Comparison of ENCODE assay signal across 8 cellular contexts in the genomic region with DNA sequence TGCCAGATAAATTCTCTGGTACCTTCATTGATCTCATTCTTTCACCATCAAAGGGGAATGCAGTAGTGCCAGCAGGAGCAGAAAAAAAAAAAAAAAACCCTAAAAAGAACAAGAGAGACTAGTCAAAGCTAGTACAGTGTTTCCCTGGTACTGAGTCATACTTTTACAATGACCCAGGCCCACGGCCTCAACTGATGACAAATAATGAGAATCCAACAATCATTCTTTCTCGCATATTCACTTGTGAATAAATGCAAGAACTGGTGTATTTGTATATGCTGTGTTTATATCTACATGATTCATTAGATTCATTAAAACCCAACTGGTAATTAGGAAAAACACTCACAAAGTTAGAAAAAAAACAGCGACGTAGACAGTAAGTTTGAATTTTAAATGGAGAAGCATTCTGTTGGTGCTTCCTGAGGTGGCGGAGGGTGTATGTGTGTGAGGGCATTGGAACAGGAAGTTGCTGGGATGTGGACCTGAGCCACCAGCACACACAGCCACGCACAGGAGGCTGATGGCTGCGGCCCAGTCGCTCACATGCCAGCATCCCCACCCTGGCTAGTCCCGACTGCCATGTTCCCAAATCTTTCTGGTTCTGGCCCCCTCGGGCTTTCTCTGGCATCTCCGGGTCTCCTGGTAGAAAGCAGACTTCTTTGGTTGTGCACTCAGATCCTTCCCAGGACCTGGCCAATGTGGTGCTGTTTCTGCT.
DNase-seq lines count a peak whose midpoint lies in the region; ATAC-seq and TF ChIP-seq lines count a peak whose summit lies in the region.

No MANE protein-coding gene starts in this region.

- TF ChIP-seq CTCF in neutrophil (IDR thresholded peaks at IDR 0.05): no peak

- H3K9me3 ChIP-seq in adipocyte (ENCODE audit: control insufficient read depth, low read length): no peaks in the 10 kb centered on the region
- H3K9me3 ChIP-seq in neutrophil: no peaks in the 10 kb centered on the region

- no peaks in the 10 kb centered on the region for H3K27me3 ChIP-seq in adipocyte (replicated peaks; ENCODE audit: control insufficient read depth, insufficient read depth, low read length)
- no peaks in the 10 kb centered on the region for H3K27me3 ChIP-seq in neutrophil

- H3K9ac ChIP-seq in adipocyte (ENCODE audit: low read length): no peak overlapping the region

- DNase-seq in ELR (ENCODE audit: low read depth): peak; percentile 96
- DNase-seq in Kasumi-1 (lab: John Stamatoyannopoulos, UW): peak; percentile 46 to 52
- DNase-seq in adipocyte (ENCODE audit: low read depth): peak; percentile 64
- no peak for DNase-seq in pons (ENCODE audit: low spot score)
- no peak for DNase-seq in activated gamma-delta T cell treated with Interleukin-2 at 50 U/mL for 16 hours
- DNase-seq in NCI-H146 treated with DMSO at 0.1 percent for 48 hours (lab: John Stamatoyannopoulos, UW; ENCODE audit: unreplicated experiment): no peak

- H3K4me1 ChIP-seq in adipocyte (ENCODE audit: control insufficient read depth, insufficient read depth, low read length) (peaks cover 7% of the 10 kb centered on the region), neutrophil (ENCODE audit: control insufficient read depth in 1 of 2, insufficient read depth in 1 of 2, low read depth in 1 of 2, low read length in 1 of 2) (peaks cover 38 to 39% of the 10 kb centered on the region in 2 experiments)

- H3K4me3 ChIP-seq in adipocyte (ENCODE audit: low read length): no peak overlapping the region
- peak overlapping the region in 1 of 2 experiments; percentile 43 for H3K4me3 ChIP-seq in neutrophil (ENCODE audit: low read depth in 1 of 2, low read length in 1 of 2)

- ATAC-seq in GM21529 (IDR thresholded peaks at IDR 0.05; ENCODE audit: unreplicated experiment): peak; percentile 61

- peak overlapping the region; percentile 67 for H3K27ac ChIP-seq in neutrophil

- H3K36me3 ChIP-seq in adipocyte (ENCODE audit: control insufficient read depth, insufficient read depth, low read length, severe bottlenecking) (no peaks in the 10 kb centered on the region), neutrophil (no peaks in the 10 kb centered on the region)

Comparison
In these comparisons a context has a peak if more than half of its experiments do, and no peak if none do; other contexts are left out.
1. DNase-seq: peak in ELR (single experiment), Kasumi-1 (2 of 2) and adipocyte (single experiment); none in pons (single experiment), activated gamma-delta T cell treated with Interleukin-2 at 50 U/mL for 16 hours (single experiment) and NCI-H146 treated with DMSO at 0.1 percent for 48 hours (single experiment).